In the genomic region with DNA sequence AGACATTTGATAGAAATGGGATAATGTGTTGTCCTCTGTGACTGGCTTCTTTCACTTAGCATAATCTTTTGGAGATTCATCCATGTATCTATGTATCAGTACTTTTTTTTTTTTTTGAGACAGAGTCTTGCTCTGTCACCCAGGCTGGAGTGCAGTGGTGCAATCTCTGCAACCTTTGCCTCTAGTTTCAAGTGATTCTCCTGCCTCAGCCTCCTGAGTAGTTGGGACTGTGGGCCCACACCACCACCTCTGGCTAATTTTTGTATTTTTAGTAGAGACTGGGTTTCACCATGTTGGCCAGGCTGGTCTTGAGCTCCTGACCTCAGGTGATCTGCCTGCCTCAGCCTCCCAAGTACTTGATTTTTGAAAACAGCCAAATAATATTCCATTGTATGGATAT, we compare ENCODE assay signal across 11 cellular contexts. TPM values are rescaled to one million over a fixed set of nuclear protein-coding genes. Genes with fewer than 3 reads are reported as not detected.
DNase-seq lines count a peak whose midpoint lies in the region; ATAC-seq, FAIRE-seq and TF ChIP-seq lines count a peak whose summit lies in the region.
"Not testable (repeated sequence)": the region's sequence is repeated elsewhere in the genome, so short reads cannot be mapped to it uniquely, and the experiment has no call there.
"Had no signal": no experiment of that assay in that cellular context is flagged by ENCODE, and none has a peak within 500 bp of the region (broad histone marks: within the 10 kb centered on the region; RNA-seq: fewer than 3 reads in every experiment).

No MANE protein-coding gene starts in this region.

- H3K4me1 Mint-ChIP-seq in T-helper 17 cell; type B pancreatic cell (ENCODE audit: unreplicated experiment): not testable (repeated sequence)

- TF ChIP-seq RAD21 in A549 (conservative IDR thresholded peaks at IDR 0.05 in 1 of 2, IDR thresholded peaks at IDR 0.05 in 1 of 2): not testable (repeated sequence)

- H3K4me1 ChIP-seq in A549 (peaks cover 63% of the 10 kb centered on the region), PC-9 (replicated peaks; ENCODE audit: insufficient read depth) (peaks cover 40% of the 10 kb centered on the region), mucosa of descending colon (ENCODE audit: low read depth) (peaks cover 37% of the 10 kb centered on the region)

- CTCF ChIA-PET in A549 (lab: Yijun Ruan, JAX) (interaction anchor here (0.7 to 1.9 kb wide), 5 partner anchors 10 to 354 kb away, joined by 3 to 4 read pairs (median 4); no protein-coding TSS in a partner anchor), PC-9 (lab: Charles Lee) (interaction anchor here (0.6 kb wide), 1 partner anchor 38 kb away, joined by 6 read pairs; no protein-coding TSS in a partner anchor)

- not testable (repeated sequence) for H3K27me3 Mint-ChIP-seq in T-helper 17 cell, type B pancreatic cell

- not testable (repeated sequence) for TF ChIP-seq POLR2A in A549 (IDR thresholded peaks at IDR 0.05; ENCODE audit: low read length)

- not testable (repeated sequence) for BruUV-seq in PC-9 (replicated peaks; lab: Mats Ljungman, UMichigan)

- H3K9me3 Mint-ChIP-seq in type B pancreatic cell: not testable (repeated sequence)

- peaks cover 48% of the 10 kb centered on the region for H4K20me1 ChIP-seq in PC-9 (ENCODE audit: insufficient read depth)

- H3K27ac Mint-ChIP-seq in T-helper 17 cell (peak overlapping the region; percentile 21), type B pancreatic cell (peak overlapping the region; percentile 15)

- not testable (repeated sequence) for FAIRE-seq in A549 (lab: Jason Lieb, UNC)

- not testable (repeated sequence) for H2AFZ ChIP-seq in PC-9

- not testable (repeated sequence) for H3K9me3 ChIP-seq in A549; PC-9 (ENCODE audit: insufficient read depth, low read depth); T-helper 17 cell (ENCODE audit: control insufficient read depth, low read length, poor library complexity, severe bottlenecking); mucosa of descending colon

- H3K27ac ChIP-seq in A549 (peak overlapping the region; percentile 15 to 67; a peak in 4 of 6 replicates), PC-9 (peak overlapping the region; percentile 14; the same call in 1 of the 2 replicates)

- H3K9me2 ChIP-seq in PC-9 (ENCODE audit: insufficient read depth): not testable (repeated sequence)

- ATAC-seq in A549 (peak in 1 of 2 experiments; percentile 8; a peak in 2 of 6 replicates), left lobe of liver (peak; percentile 40), mucosa of descending colon (peak; percentile 17)
- not testable (repeated sequence) for ATAC-seq in T-helper 17 cell

- H3K4me3 ChIP-seq in A549; PC-9; fibroblast of villous mesenchyme (ENCODE audit: low read depth, low read length); mucosa of descending colon: not testable (repeated sequence)

- not testable (repeated sequence) for H3K36me3 Mint-ChIP-seq in T-helper 17 cell (ENCODE audit: low read depth); type B pancreatic cell

- not testable (repeated sequence) for TF ChIP-seq EP300 in A549 (IDR thresholded peaks at IDR 0.05)

- peaks cover 16% of the 10 kb centered on the region; the same call in 1 of the 2 replicates for H3F3A ChIP-seq in PC-9 (ENCODE audit: insufficient read depth, low read depth)

- not testable (repeated sequence) for H3K4me3 Mint-ChIP-seq in T-helper 17 cell, type B pancreatic cell

- not testable (repeated sequence) for TF ChIP-seq CTCF in A549 (IDR thresholded peaks at IDR 0.05); PC-9 (conservative IDR thresholded peaks at IDR 0.05); fibroblast of villous mesenchyme (IDR thresholded peaks at IDR 0.05; ENCODE audit: insufficient read depth, low read depth, low read length); mucosa of descending colon (IDR thresholded peaks at IDR 0.05); type B pancreatic cell (conservative IDR thresholded peaks at IDR 0.05)

- not testable (repeated sequence) for DNase-seq in A549 (ENCODE audit: low read depth in 1 of 2, low spot score in 1 of 2); PC-9; T-helper 17 cell; left lobe of liver (ENCODE audit: low spot score); mucosa of descending colon; type B pancreatic cell (ENCODE audit: extremely low spot score, unreplicated experiment)
- DNase-seq in fibroblast of villous mesenchyme (ENCODE audit: low read depth): peak; percentile 23

- intact Hi-C loops in PC-9 (cut with micrococcal nuclease; ENCODE audit: unreplicated experiment); mucosa of descending colon (cut with DNase I, micrococcal nuclease): not testable (repeated sequence)

- POLR2A ChIA-PET in A549 (lab: Yijun Ruan, JAX): interaction anchor here (11.4 kb wide), 1 partner anchor 20 kb away, joined by 218 read pairs; no protein-coding TSS in a partner anchor
- POLR2A ChIA-PET in PC-9 (lab: Charles Lee; ENCODE audit: unreplicated experiment): not testable (repeated sequence)

- H3K79me2 ChIP-seq in PC-9 (ENCODE audit: low read depth): peaks cover 97% of the 10 kb centered on the region

- not testable (repeated sequence) for H3K36me3 ChIP-seq in PC-9 (ENCODE audit: low read depth); mucosa of descending colon (ENCODE audit: low read depth)

- H3K4me2 ChIP-seq in A549 (peak overlapping the region; percentile 33; the same call in 2 of the 3 replicates), PC-9 (peak overlapping the region; percentile 39; the same call in 1 of the 2 replicates)

- not testable (repeated sequence) for H3K27me3 ChIP-seq in PC-9 (ENCODE audit: insufficient read depth, low read depth)

RNA-seq across cellular contexts. Expression of a gene that starts 7.6 kb away (rescaled TPM):
- polyA plus RNA-seq in A549 (2011; rRNA removed): 226 and 328 TPM in 2 replicates
- 44.4 and 70.1 TPM in 2 replicates for polyA plus RNA-seq in A549 (2012; cell fraction: cytosol; rRNA removed)
- polyA plus RNA-seq in A549 (2012; cell fraction: nucleus; rRNA removed): 25.0 and 35.5 TPM in 2 replicates
- 50.7 to 88.7 TPM (median 73.1 TPM) in 3 replicates for polyA plus RNA-seq in A549 (2017; fragmentation: RNase III; extraction: RNeasy Plus Mini Kit Qiagen cat#74134 plus additional on column Dnase treatment)
- polyA minus RNA-seq in A549 (2011; rRNA and poly(A)+ RNA removed): 228 and 243 TPM in 2 replicates
- 34.5 and 34.6 TPM in 2 replicates for total RNA-seq in PC-9 (2021)
- total RNA-seq in T-helper 17 cell: 1 to 10 TPM in 1 of 2 donors, under 1 TPM in 1; 0.94 to 1.1 TPM
- total RNA-seq in fibroblast of villous mesenchyme: 26.3 and 69.9 TPM in 2 replicates
- 7.0 TPM for total RNA-seq in left lobe of liver
- total RNA-seq in mucosa of descending colon: 100 to 1,000 TPM in 2 of 3 donors, 10 to 100 TPM in 1; 58.1 to 177 (median 128) TPM
- total RNA-seq in type B pancreatic cell (ENCODE audit: low replicate concordance): 10.9 and 35.2 TPM in 2 replicates

RNA-seq across cellular contexts. Expression of a gene that starts 23.4 kb away (rescaled TPM):
- polyA plus RNA-seq in A549 (2011; rRNA removed): not detected in 2 replicates
- not detected in 2 replicates for polyA plus RNA-seq in A549 (2012; cell fraction: cytosol; rRNA removed)
- polyA plus RNA-seq in A549 (2012; cell fraction: nucleus; rRNA removed): not detected in 2 replicates
- not detected in 3 replicates for polyA plus RNA-seq in A549 (2017; fragmentation: RNase III; extraction: RNeasy Plus Mini Kit Qiagen cat#74134 plus additional on column Dnase treatment)
- polyA minus RNA-seq in A549 (2011; rRNA and poly(A)+ RNA removed): not detected in 2 replicates
- total RNA-seq in PC-9 (2021): not detected in 2 replicates
- 1 to 10 TPM; 1.2 to 1.5 TPM for total RNA-seq in T-helper 17 cell
- not detected in 2 replicates for total RNA-seq in fibroblast of villous mesenchyme
- not detected for total RNA-seq in left lobe of liver
- total RNA-seq in mucosa of descending colon: under 1 TPM in 1 of 3 donors, not detected in 2; 0.78 TPM
- total RNA-seq in type B pancreatic cell (ENCODE audit: low replicate concordance): 0.56 and 0.67 TPM in 2 replicates
- total RNA-seq: A673, GM23338, IMR-90 had no signal
- polyA plus RNA-seq: AG04450, GM23338, IMR-90 had no signal
